Comparison of ENCODE assay signal across 1 cellular context in the genomic region with DNA sequence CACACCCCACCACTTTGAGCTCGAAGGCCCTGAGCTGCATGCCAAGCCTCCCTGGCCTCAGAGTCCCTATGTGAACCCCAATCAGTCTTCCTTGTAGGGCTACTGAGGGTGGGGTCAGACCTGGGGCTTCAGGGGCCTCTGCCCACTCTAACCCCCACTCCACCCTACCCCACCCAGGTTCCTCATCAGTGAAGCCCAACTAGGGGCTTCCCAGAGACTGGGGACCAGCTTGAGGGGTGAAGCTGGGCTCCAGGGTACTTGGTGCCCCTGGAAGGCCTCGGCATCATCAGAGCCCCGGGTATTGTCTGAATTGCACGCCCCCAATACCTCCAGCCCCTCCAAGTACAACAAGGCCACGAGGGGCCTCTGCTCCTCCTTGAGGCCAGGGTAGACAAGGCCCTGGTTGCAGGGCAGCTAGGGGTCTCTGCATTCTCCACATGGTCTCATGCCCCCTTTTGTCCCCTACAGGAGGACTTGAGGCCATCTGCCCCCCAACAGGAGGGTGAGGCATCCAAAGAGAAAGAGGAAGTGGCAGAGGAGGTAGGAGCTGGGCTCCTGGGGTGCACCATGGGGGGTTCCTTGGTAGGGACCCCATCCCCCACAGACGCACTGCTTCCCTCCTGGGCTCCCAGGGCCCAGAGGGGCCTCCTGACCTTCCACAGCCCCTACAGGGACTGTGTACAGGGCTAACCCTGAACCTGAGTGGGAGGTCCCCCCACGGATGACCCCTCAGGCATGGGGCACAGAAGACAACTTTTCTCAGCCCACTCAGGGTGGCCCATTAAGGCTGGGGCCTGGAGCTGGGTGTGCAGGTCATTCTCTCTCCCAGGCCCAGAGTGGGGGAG.
TF ChIP-seq lines count a peak whose summit lies in the region.

No MANE protein-coding gene starts in this region.

TF ChIP-seq in HCT116, 20 proteins besides CTCF, POLR2A, EP300 and RAD21 (continued from another document):
- TF ChIP-seq POLR2AphosphoS5 (IDR thresholded peaks at IDR 0.05; ENCODE audit: low read depth, low read length) (no peak; the same call in 1 of the 2 replicates), EZH2 (IDR thresholded peaks at IDR 0.05) (no peak), ZBTB33 (IDR thresholded peaks at IDR 0.05; ENCODE audit: extremely low read depth, insufficient replicate concordance, low read length) (no peak), SRF (IDR thresholded peaks at IDR 0.05; ENCODE audit: low read depth) (no peak), JUND (IDR thresholded peaks at IDR 0.05) (no peak), SIN3A (IDR thresholded peaks at IDR 0.05; ENCODE audit: low read depth) (no peak), ZFX (IDR thresholded peaks at IDR 0.05) (no peak)
- TF ChIP-seq, protein P1, sequence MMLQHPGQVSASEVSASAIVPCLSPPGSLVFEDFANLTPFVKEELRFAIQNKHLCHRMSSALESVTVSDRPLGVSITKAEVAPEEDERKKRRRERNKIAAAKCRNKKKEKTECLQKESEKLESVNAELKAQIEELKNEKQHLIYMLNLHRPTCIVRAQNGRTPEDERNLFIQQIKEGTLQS (IDR thresholded peaks at IDR 0.05) = no peak
- TF ChIP-seq, protein P2, sequence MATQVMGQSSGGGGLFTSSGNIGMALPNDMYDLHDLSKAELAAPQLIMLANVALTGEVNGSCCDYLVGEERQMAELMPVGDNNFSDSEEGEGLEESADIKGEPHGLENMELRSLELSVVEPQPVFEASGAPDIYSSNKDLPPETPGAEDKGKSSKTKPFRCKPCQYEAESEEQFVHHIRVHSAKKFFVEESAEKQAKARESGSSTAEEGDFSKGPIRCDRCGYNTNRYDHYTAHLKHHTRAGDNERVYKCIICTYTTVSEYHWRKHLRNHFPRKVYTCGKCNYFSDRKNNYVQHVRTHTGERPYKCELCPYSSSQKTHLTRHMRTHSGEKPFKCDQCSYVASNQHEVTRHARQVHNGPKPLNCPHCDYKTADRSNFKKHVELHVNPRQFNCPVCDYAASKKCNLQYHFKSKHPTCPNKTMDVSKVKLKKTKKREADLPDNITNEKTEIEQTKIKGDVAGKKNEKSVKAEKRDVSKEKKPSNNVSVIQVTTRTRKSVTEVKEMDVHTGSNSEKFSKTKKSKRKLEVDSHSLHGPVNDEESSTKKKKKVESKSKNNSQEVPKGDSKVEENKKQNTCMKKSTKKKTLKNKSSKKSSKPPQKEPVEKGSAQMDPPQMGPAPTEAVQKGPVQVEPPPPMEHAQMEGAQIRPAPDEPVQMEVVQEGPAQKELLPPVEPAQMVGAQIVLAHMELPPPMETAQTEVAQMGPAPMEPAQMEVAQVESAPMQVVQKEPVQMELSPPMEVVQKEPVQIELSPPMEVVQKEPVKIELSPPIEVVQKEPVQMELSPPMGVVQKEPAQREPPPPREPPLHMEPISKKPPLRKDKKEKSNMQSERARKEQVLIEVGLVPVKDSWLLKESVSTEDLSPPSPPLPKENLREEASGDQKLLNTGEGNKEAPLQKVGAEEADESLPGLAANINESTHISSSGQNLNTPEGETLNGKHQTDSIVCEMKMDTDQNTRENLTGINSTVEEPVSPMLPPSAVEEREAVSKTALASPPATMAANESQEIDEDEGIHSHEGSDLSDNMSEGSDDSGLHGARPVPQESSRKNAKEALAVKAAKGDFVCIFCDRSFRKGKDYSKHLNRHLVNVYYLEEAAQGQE (IDR thresholded peaks at IDR 0.05; ENCODE audit: low read depth) = no peak
